1 cellular context compared by ENCODE assay signal in genomic region chr5:10494497-10494896, GRCh38. TPM values are rescaled to one million over a fixed set of nuclear protein-coding genes. Genes with fewer than 3 reads are reported as not detected.
"Had no signal": no experiment of that assay in that cellular context is flagged by ENCODE, and none has a peak within 500 bp of the region (broad histone marks: within the 10 kb centered on the region; RNA-seq: fewer than 3 reads in every experiment).

No MANE protein-coding gene starts in this region.

RNA-seq across cellular contexts. Expression of gene ROPN1L, which starts 52.8 kb away (rescaled TPM):
- total RNA-seq: GM23338 had no signal
